In the genomic region with DNA sequence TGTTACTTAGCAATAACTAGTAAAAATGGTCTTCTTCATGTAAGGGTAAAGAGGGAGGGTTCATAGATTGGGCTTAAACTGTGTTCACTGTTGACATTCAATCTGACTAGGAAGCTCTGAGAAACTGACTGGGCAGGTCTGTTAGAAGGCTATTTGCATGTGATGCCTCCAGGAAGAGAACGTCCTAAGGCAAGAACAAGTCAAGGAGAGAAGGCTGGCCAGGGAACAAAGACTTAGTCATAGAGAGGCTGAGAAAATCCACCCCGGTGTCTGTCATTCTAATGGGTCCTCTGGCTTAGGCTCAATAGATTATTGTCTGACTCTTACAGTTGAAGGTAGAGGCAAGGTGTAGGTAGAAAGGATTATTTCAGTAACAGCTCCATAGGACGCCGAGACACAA, we compare ENCODE assay signal across 1 cellular context.
A peak's percentile ranks its signal among the peaks of the same experiment; 100 is the strongest.
TF ChIP-seq lines count a peak whose summit lies in the region.

No MANE protein-coding gene starts in this region.

TF ChIP-seq in HCT116, 20 proteins besides CTCF, POLR2A, EP300 and RAD21:
- TF ChIP-seq SP1 (IDR thresholded peaks at IDR 0.05; ENCODE audit: low read depth) (peak; percentile 21; the same call in 1 of the 2 replicates), YY1 (IDR thresholded peaks at IDR 0.05; ENCODE audit: extremely low read depth, insufficient replicate concordance, low read depth, low read length) (no peak), SRF (IDR thresholded peaks at IDR 0.05; ENCODE audit: low read depth) (no peak), TCF7L2 (IDR thresholded peaks at IDR 0.05; ENCODE audit: borderline replicate concordance, extremely low read depth, insufficient read depth, insufficient read length) (no peak)
